8 cellular contexts compared by ENCODE assay signal in genomic region chr3:11847607-11848006, GRCh38. TPM values are rescaled to one million over a fixed set of nuclear protein-coding genes. Genes with fewer than 3 reads are reported as not detected.
DNase-seq lines count a peak whose midpoint lies in the region; ATAC-seq and TF ChIP-seq lines count a peak whose summit lies in the region.

No MANE protein-coding gene starts in this region.

- H3K9me3 Mint-ChIP-seq in brain = no peaks in the 10 kb centered on the region
- H3K9me3 Mint-ChIP-seq in neural progenitor cell = no peaks in the 10 kb centered on the region

- peaks cover 11% of the 10 kb centered on the region for H3K27me3 Mint-ChIP-seq in brain
- peaks cover 2% of the 10 kb centered on the region for H3K27me3 Mint-ChIP-seq in neural progenitor cell (ENCODE audit: insufficient read depth, low read depth)

- H3K27ac ChIP-seq in DND-41 (ENCODE audit: low read length) (no peak overlapping the region), neural progenitor cell (no peak overlapping the region)

- peak overlapping the region; percentile 70; the same call in 1 of the 2 replicates for H3K9ac ChIP-seq in DND-41 (ENCODE audit: low read depth, low read length)
- H3K9ac ChIP-seq in neural progenitor cell = no peak overlapping the region

- H3K4me2 ChIP-seq in DND-41 (ENCODE audit: insufficient read depth, low read length) (peak overlapping the region; percentile 64; the same call in 1 of the 2 replicates), neural progenitor cell (no peak overlapping the region)

- H3K4me3 ChIP-seq in DND-41 (ENCODE audit: low read depth in 1 of 2, low read length in 2 of 2) (0 out of 4 replicates have a peak overlapping the region, but pooled peaks of 1 of the 2 experiments have one; percentile 77), neural progenitor cell (no peak overlapping the region)

- H3K4me1 Mint-ChIP-seq in brain = peaks cover 46% of the 10 kb centered on the region
- H3K4me1 Mint-ChIP-seq in neural progenitor cell = peaks cover 24% of the 10 kb centered on the region

- H3F3A ChIP-seq in neural progenitor cell (ENCODE audit: low read depth) = no peaks in the 10 kb centered on the region

- peaks cover 27% of the 10 kb centered on the region for H3K36me3 ChIP-seq in DND-41 (ENCODE audit: insufficient read depth, low read length)
- no peaks in the 10 kb centered on the region for H3K36me3 ChIP-seq in neural progenitor cell

- H3K79me2 ChIP-seq in DND-41 (ENCODE audit: insufficient read depth, low read length) (peaks cover 25% of the 10 kb centered on the region), neural progenitor cell (ENCODE audit: low read depth) (peaks cover 22% of the 10 kb centered on the region)

- H2AFZ ChIP-seq in DND-41 (ENCODE audit: low read depth, low read length) (peak overlapping the region; percentile 81), neural progenitor cell (replicated peaks) (peak overlapping the region; percentile 98)

- DNase-seq in DND-41 (no peak), M059J (ENCODE audit: low read depth) (peak; percentile 5), neural progenitor cell (ENCODE audit: low spot score) (no peak), dermis blood vessel endothelial cell (no peak), NCI-H524 (lab: John Stamatoyannopoulos, UW) (no peak)

- H3K27me3 ChIP-seq in DND-41 (ENCODE audit: insufficient read depth, low read length, poor library complexity) (no peaks in the 10 kb centered on the region), neural progenitor cell (peaks cover 32% of the 10 kb centered on the region)

- ATAC-seq in DND-41 (ENCODE audit: insufficient read depth, low read depth) (no peak), HG03039 (IDR thresholded peaks at IDR 0.05; ENCODE audit: unreplicated experiment) (no peak), GM18519 (IDR thresholded peaks at IDR 0.05; ENCODE audit: low FRiP score, unreplicated experiment) (no peak)

- H3K4me3 Mint-ChIP-seq in brain (peak overlapping the region; percentile 95 to 99 (median 98)), neural progenitor cell (peak overlapping the region; percentile 98)

- H4K20me1 ChIP-seq in DND-41 (ENCODE audit: insufficient read depth, low read length) = 0 out of 2 replicates have a peak, but pooled peaks cover 4% of the 10 kb centered on the region
- peaks cover 5% of the 10 kb centered on the region for H4K20me1 ChIP-seq in neural progenitor cell (ENCODE audit: low read depth)

- H3K9me3 ChIP-seq in DND-41 (ENCODE audit: insufficient read depth, low read length, severe bottlenecking) (no peaks in the 10 kb centered on the region), neural progenitor cell (ENCODE audit: low read depth) (no peaks in the 10 kb centered on the region)

- H3K4me1 ChIP-seq in DND-41 (ENCODE audit: insufficient read depth, low read length) = peaks cover 29% of the 10 kb centered on the region
- H3K4me1 ChIP-seq in neural progenitor cell = no peaks in the 10 kb centered on the region

- TF ChIP-seq CTCF in DND-41 (IDR thresholded peaks at IDR 0.05; ENCODE audit: borderline replicate concordance, extremely low read depth, low read length, poor library complexity, severe bottlenecking) (peak; percentile 28), brain (conservative IDR thresholded peaks at IDR 0.05) (no peak), neural progenitor cell (IDR thresholded peaks at IDR 0.05) (no peak)

- H3K27ac Mint-ChIP-seq in brain = peak overlapping the region in 3 of 5 experiments; percentile 97
- no peak overlapping the region for H3K27ac Mint-ChIP-seq in neural progenitor cell

- H3K36me3 Mint-ChIP-seq in brain (peaks cover 16% of the 10 kb centered on the region), neural progenitor cell (peaks cover 4% of the 10 kb centered on the region)

RNA-seq across cellular contexts. Expression of gene TAMM41, which starts 0.9 kb away (rescaled TPM):
- total RNA-seq in M059J (2014; rRNA removed; shearing (Covaris generic)) = 6.5 and 8.2 TPM in 2 replicates
- 10.6 TPM for polyA plus RNA-seq in brain (ENCODE audit: insufficient read depth, low read depth, low replicate concordance)
- total RNA-seq in neural progenitor cell (ENCODE audit: low replicate concordance) = 15.6 and 22.5 TPM in 2 replicates
- total RNA-seq in dermis blood vessel endothelial cell = 5.4 and 7.0 TPM in 2 replicates
